In the genomic region with DNA sequence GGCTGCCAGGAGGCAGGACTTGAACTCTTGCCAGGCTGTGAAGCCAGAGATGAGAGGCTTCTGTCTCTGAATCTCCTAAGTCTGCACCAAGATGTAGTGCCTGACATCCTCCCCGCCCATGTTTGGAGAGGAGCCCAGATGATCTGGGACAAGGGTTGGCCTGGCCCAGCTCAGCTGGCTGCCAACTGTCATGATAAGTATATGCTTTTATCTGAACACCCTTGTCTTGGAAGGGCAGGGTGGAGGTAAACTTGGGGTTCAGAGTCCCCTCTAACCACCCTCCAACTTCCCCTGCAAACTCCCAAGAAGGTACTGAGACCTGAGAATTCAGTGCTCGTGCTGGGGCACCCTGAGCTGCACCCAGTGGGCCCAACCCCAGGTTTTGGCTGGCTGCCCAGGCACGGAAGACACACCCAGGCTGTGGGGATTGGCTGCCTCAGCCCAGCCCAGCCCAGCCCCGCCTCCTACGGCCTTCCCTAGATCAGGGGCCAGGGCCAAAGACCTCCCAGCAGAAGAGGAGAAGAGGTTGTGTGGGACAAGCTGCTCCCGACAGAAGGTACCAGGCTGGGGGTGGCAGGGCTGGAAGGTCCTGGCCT, we compare ENCODE assay signal across 10 cellular contexts. TPM values are rescaled to one million over a fixed set of nuclear protein-coding genes. Genes with fewer than 3 reads are reported as not detected.
DNase-seq lines count a peak whose midpoint lies in the region; ATAC-seq and TF ChIP-seq lines count a peak whose summit lies in the region.
"Had no signal": no experiment of that assay in that cellular context is flagged by ENCODE, and none has a peak within 500 bp of the region (broad histone marks: within the 10 kb centered on the region; RNA-seq: fewer than 3 reads in every experiment).

Gene CYP4F12, plus strand, starts transcription at position 508 of the 596 bp plus-strand sequence. CDS start 443 bp downstream, outside the sequence.

- H3K9me2 ChIP-seq in GM23248 (ENCODE audit: insufficient read depth): no peaks in the 10 kb centered on the region

- H3K36me3 ChIP-seq in GM23248 (ENCODE audit: low read depth) (no peaks in the 10 kb centered on the region), Peyer's patch (no peaks in the 10 kb centered on the region), sigmoid colon (no peaks in the 10 kb centered on the region)

- H3K27ac ChIP-seq in GM23248: no peak within 1 kb of the TSS
- peak within 1 kb of the TSS; percentile 38 to 96 (median 86) for H3K27ac ChIP-seq in Peyer's patch
- peak within 1 kb of the TSS; percentile 61 to 76 (median 72) for H3K27ac ChIP-seq in sigmoid colon
- H3K27ac ChIP-seq: SK-N-MC had no signal

- no peak within 1 kb of the TSS for H3K9ac ChIP-seq in GM23248

- in situ Hi-C loops in GM23248 (cut with MboI): loop anchor here (5.0 kb wide), 1 partner anchor 105 kb away; no protein-coding TSS in a partner anchor

- peak; percentile 10 for DNase-seq in GM23248
- DNase-seq in Peyer's patch: peak; percentile 38 to 98 (median 94)
- peak; percentile 20 for DNase-seq in fibroblast of pulmonary artery (ENCODE audit: low read depth)
- peak; percentile 97 for DNase-seq in sigmoid colon
- DNase-seq in islet precursor cell: no peak
- DNase-seq in DMS53 (lab: John Stamatoyannopoulos, UW): no peak
- no peak for DNase-seq in NCI-H1436 (lab: John Stamatoyannopoulos, UW)
- DNase-seq: endodermal cell had no signal

- TF ChIP-seq EP300 in sigmoid colon (IDR thresholded peaks at IDR 0.05): no peak

- H2AFZ ChIP-seq in GM23248: no peak within 1 kb of the TSS

- H4K20me1 ChIP-seq in GM23248 (ENCODE audit: insufficient read depth): no peaks in the 10 kb centered on the region

- H3F3A ChIP-seq in GM23248 (ENCODE audit: insufficient read depth): no peaks in the 10 kb centered on the region

- no peak for ATAC-seq in HG03457 (IDR thresholded peaks at IDR 0.05; ENCODE audit: unreplicated experiment)

- H3K4me1 ChIP-seq in GM23248 (ENCODE audit: insufficient read depth) (no peaks in the 10 kb centered on the region), Peyer's patch (no peaks in the 10 kb centered on the region), sigmoid colon (peaks cover 0 to 21% (median 17%) of the 10 kb centered on the region in 4 donors)

- H3K27me3 ChIP-seq in GM23248 (replicated peaks; ENCODE audit: insufficient read depth) (no peaks in the 10 kb centered on the region), Peyer's patch (no peaks in the 10 kb centered on the region), sigmoid colon (no peaks in the 10 kb centered on the region)

- H3K79me2 ChIP-seq in GM23248 (ENCODE audit: insufficient read depth): no peaks in the 10 kb centered on the region

- intact Hi-C loops in sigmoid colon (cut with DNase I): loop anchor here (2.0 to 5.0 kb wide), 2 partner anchors 110 to 164 kb away; no protein-coding TSS in a partner anchor

- H3K4me3 ChIP-seq in GM23248 (no peak within 1 kb of the TSS), Peyer's patch (peak within 1 kb of the TSS in 3 of 4 donors; percentile 29 to 62 (median 55)), fibroblast of pulmonary artery (replicated peaks; ENCODE audit: low read depth, low read length) (no peak within 1 kb of the TSS), sigmoid colon (peak within 1 kb of the TSS in 2 of 4 donors; percentile 20 to 28)
- H3K4me3 ChIP-seq: SK-N-MC had no signal

- no peak within 1 kb of the TSS for H3K4me2 ChIP-seq in GM23248 (ENCODE audit: unreplicated experiment)

- peak; percentile 96 to 97 for TF ChIP-seq POLR2A in Peyer's patch (IDR thresholded peaks at IDR 0.05)
- peak in 1 of 2 donors; percentile 24 for TF ChIP-seq POLR2A in sigmoid colon (IDR thresholded peaks at IDR 0.05)

- H3K9me3 ChIP-seq in GM23248 (ENCODE audit: low read depth): no peaks in the 10 kb centered on the region
- no peaks in the 10 kb centered on the region for H3K9me3 ChIP-seq in Peyer's patch
- H3K9me3 ChIP-seq in sigmoid colon: no peaks in the 10 kb centered on the region

- TF ChIP-seq CTCF in Peyer's patch (IDR thresholded peaks at IDR 0.05) (no peak), fibroblast of pulmonary artery (IDR thresholded peaks at IDR 0.05; ENCODE audit: low read length, missing control alignments) (no peak), sigmoid colon (IDR thresholded peaks at IDR 0.05) (no peak)

- WGBS in GM23248 (ENCODE audit: low coverage in 1 of 2, low lambda C conversion rate in 2 of 2, missing lambda C conversion rate in 2 of 2), 2 experiments: 1 to 2% methylated on average over 5 to 6 of the region's 6 CpGs
- 9 to 34% methylated on average over 6 of the region's 6 CpGs for WGBS in sigmoid colon, 2 donors

RNA-seq across cellular contexts. Expression of gene CYP4F12, which starts in this region (rescaled TPM):
- not detected in 2 replicates for total RNA-seq in GM23248 (2014; rRNA removed; shearing (Covaris generic))
- polyA plus RNA-seq in GM23248 (2016; fragmentation: Nextera tagmentation; extraction: Ambion mirVana) (not detected in 2 replicates), sigmoid colon (10 to 100 TPM in 1 of 3 donors, 1 to 10 TPM in 2; 6.0 to 47.1 (median 6.7) TPM)
- total RNA-seq in Peyer's patch (100 to 1,000 TPM in 3 of 4 donors, 10 to 100 TPM in 1; 64.4 to 736 (median 551) TPM), sigmoid colon (10 to 100 TPM; 10.5 to 18.8 (median 13.7) TPM)
- total RNA-seq: endodermal cell had no signal

Comparison
In these comparisons a context has a peak if more than half of its experiments do, and no peak if none do; other contexts are left out.
1. RNA of gene CYP4F12 (total RNA-seq): 64.4 to 736 TPM in Peyer's patch and 10.5 to 18.8 TPM in sigmoid colon; not detected in GM23248; every median in the first group is over 10 times any median in the second.
2. Peak in DNase-seq in GM23248; RNA of the gene not detected or under 1 TPM.
3. DNase-seq: peak in Peyer's patch (3 of 3), fibroblast of pulmonary artery (single experiment) and sigmoid colon (single experiment); none in islet precursor cell (single experiment), DMS53 (single experiment) and NCI-H1436 (single experiment).
4. H3K4me3 ChIP-seq: peak in Peyer's patch (3 of 4); none in GM23248 (single experiment) and fibroblast of pulmonary artery (single experiment).